Comparison of ENCODE assay signal across 27 cellular contexts in genomic region chr6:24064832-24065231, GRCh38.
"Had no signal": no experiment of that assay in that cellular context is flagged by ENCODE, and none has a peak within 500 bp of the region (broad histone marks: within the 10 kb centered on the region; RNA-seq: fewer than 3 reads in every experiment).

No MANE protein-coding gene starts in this region.

- H3K9me3 ChIP-seq: adrenal gland, colonic mucosa had no signal

- H3K27ac ChIP-seq: adrenal gland, colonic mucosa, VCaP had no signal

- H3K4me3 Mint-ChIP-seq: activated CD8-positive, alpha-beta T cell treated with anti-CD3 and anti-CD28 coated beads for 36 hours; activated naive CD4-positive, alpha-beta T cell treated with anti-CD3 and anti-CD28 coated beads for 36 hours; activated naive CD4-positive, alpha-beta T cell treated with anti-CD3 and anti-CD28 coated beads, Interleukin-2, amount 50 U/mL, for 24 hours; activated naive CD8-positive, alpha-beta T cell treated with anti-CD3 and anti-CD28 coated beads for 36 hours; activated naive CD8-positive, alpha-beta T cell treated with anti-CD3 and anti-CD28 coated beads, Interleukin-2, amount 50 U/mL, for 24 hours; activated T-helper 1 cell treated with anti-CD3 and anti-CD28 coated beads, Interleukin-12 subunit alpha, Interleukin-12 subunit beta, Interleukin-2, Interleukin-4 antibody, amounts not matched to agents 30 ng/mL and 10 ng/mL and 1 ng/mL, durations not matched to agents 14 hours and 24 hours and 36 hours; T-cell; T-helper 1 cell treated with Interleukin-12 subunit alpha and Interleukin-12 subunit beta and Interleukin-4 antibody, amounts not matched to agents 30 μg/mL and 1 μg/mL, for 36 hours; WTC11 had no signal

- H3K27me3 ChIP-seq: adrenal gland, colonic mucosa had no signal

- H3K9me3 Mint-ChIP-seq: activated CD8-positive, alpha-beta T cell treated with anti-CD3 and anti-CD28 coated beads for 36 hours; activated naive CD4-positive, alpha-beta T cell treated with anti-CD3 and anti-CD28 coated beads, Interleukin-2, amount 50 U/mL, for 24 hours; activated naive CD8-positive, alpha-beta T cell treated with anti-CD3 and anti-CD28 coated beads for 36 hours; activated T-helper 1 cell treated with anti-CD3 and anti-CD28 coated beads, Interleukin-12 subunit alpha, Interleukin-12 subunit beta, Interleukin-2, Interleukin-4 antibody, amounts not matched to agents 30 ng/mL and 10 ng/mL and 1 ng/mL, durations not matched to agents 14 hours and 24 hours and 36 hours; activated T-helper 2 cell treated with anti-CD3 and anti-CD28 coated beads, Interferon-gamma antibody, Interleukin-2, Interleukin-4, amounts not matched to agents 10 μg/mL and 5 μg/mL and 100 μg/mL, durations not matched to agents 14 hours and 24 hours and 36 hours; T-helper 1 cell treated with Interleukin-12 subunit alpha and Interleukin-12 subunit beta and Interleukin-4 antibody, amounts not matched to agents 30 μg/mL and 1 μg/mL, for 36 hours; WTC11 had no signal

- H3K4me1 Mint-ChIP-seq: activated naive CD4-positive, alpha-beta T cell treated with anti-CD3 and anti-CD28 coated beads, Interleukin-2, amount 50 U/mL, for 24 hours; activated naive CD8-positive, alpha-beta T cell treated with anti-CD3 and anti-CD28 coated beads for 36 hours; activated naive CD8-positive, alpha-beta T cell treated with anti-CD3 and anti-CD28 coated beads, Interleukin-2, amount 50 U/mL, for 24 hours; T-cell; WTC11 had no signal

- H3K36me3 ChIP-seq: adrenal gland, colonic mucosa had no signal

- ATAC-seq: activated CD8-positive, alpha-beta T cell treated with anti-CD3 and anti-CD28 coated beads for 36 hours; activated naive CD8-positive, alpha-beta T cell treated with anti-CD3 and anti-CD28 coated beads, Interleukin-2, amount 50 U/mL, for 24 hours; esophagus mucosa; T-cell had no signal

- H3K4me1 ChIP-seq: adrenal gland, colonic mucosa had no signal

- DNase-seq: activated CD4-positive, alpha-beta T cell treated with anti-CD3 and anti-CD28 coated beads for 1 hour; activated CD4-positive, alpha-beta T cell treated with anti-CD3 and anti-CD28 coated beads for 4 hours; activated CD4-positive, alpha-beta T cell treated with anti-CD3 and anti-CD28 coated beads, Interleukin-2, amount 50 U/mL, for 1 hour; activated CD4-positive, alpha-beta T cell treated with anti-CD3 and anti-CD28 coated beads, Interleukin-2, amount 50 U/mL, for 48 hours; activated CD8-positive, alpha-beta memory T cell treated with anti-CD3 and anti-CD28 coated beads for 24 hours; activated CD8-positive, alpha-beta memory T cell treated with anti-CD3 and anti-CD28 coated beads, Interleukin-2, amount 50 U/mL, for 4 hours; activated CD8-positive, alpha-beta T cell treated with anti-CD3 and anti-CD28 coated beads for 36 hours; activated effector memory CD4-positive, alpha-beta T cell treated with anti-CD3 and anti-CD28 coated beads, Interleukin-2, amount 50 U/mL, for 16 hours; activated naive CD4-positive, alpha-beta T cell treated with anti-CD3 and anti-CD28 coated beads for 36 hours; activated naive CD8-positive, alpha-beta T cell treated with anti-CD3 and anti-CD28 coated beads for 36 hours; activated naive CD8-positive, alpha-beta T cell treated with anti-CD3 and anti-CD28 coated beads, Interleukin-2, amount 50 U/mL, for 24 hours; activated T-cell treated with anti-CD3 and anti-CD28 coated beads, Interleukin-2, amount 50 U/mL, for 1 hour; activated T-cell treated with anti-CD3 and anti-CD28 coated beads, Interleukin-2, amount 50 U/mL, for 48 hours; adrenal gland; cerebellar nuclear complex; colonic mucosa; effector CD8-positive, alpha-beta T cell; foreskin fibroblast; T-cell; T-helper 9 cell had no signal

- H3K4me3 ChIP-seq: adrenal gland, colonic mucosa had no signal

- H3K36me3 Mint-ChIP-seq: activated naive CD4-positive, alpha-beta T cell treated with anti-CD3 and anti-CD28 coated beads, Interleukin-2, amount 50 U/mL, for 24 hours; activated naive CD8-positive, alpha-beta T cell treated with anti-CD3 and anti-CD28 coated beads for 36 hours; T-cell; WTC11 had no signal

- H3K27me3 Mint-ChIP-seq: activated CD8-positive, alpha-beta T cell treated with anti-CD3 and anti-CD28 coated beads for 36 hours; activated naive CD4-positive, alpha-beta T cell treated with anti-CD3 and anti-CD28 coated beads, Interleukin-2, amount 50 U/mL, for 24 hours; activated naive CD8-positive, alpha-beta T cell treated with anti-CD3 and anti-CD28 coated beads, Interleukin-2, amount 50 U/mL, for 24 hours had no signal

- H3K27ac Mint-ChIP-seq: activated CD8-positive, alpha-beta T cell treated with anti-CD3 and anti-CD28 coated beads for 36 hours; activated naive CD4-positive, alpha-beta T cell treated with anti-CD3 and anti-CD28 coated beads for 36 hours; activated naive CD4-positive, alpha-beta T cell treated with anti-CD3 and anti-CD28 coated beads, Interleukin-2, amount 50 U/mL, for 24 hours; activated naive CD8-positive, alpha-beta T cell treated with anti-CD3 and anti-CD28 coated beads for 36 hours; activated naive CD8-positive, alpha-beta T cell treated with anti-CD3 and anti-CD28 coated beads, Interleukin-2, amount 50 U/mL, for 24 hours; activated T-helper 1 cell treated with anti-CD3 and anti-CD28 coated beads, Interleukin-12 subunit alpha, Interleukin-12 subunit beta, Interleukin-2, Interleukin-4 antibody, amounts not matched to agents 30 ng/mL and 10 ng/mL and 1 ng/mL, durations not matched to agents 14 hours and 24 hours and 36 hours; activated T-helper 2 cell treated with anti-CD3 and anti-CD28 coated beads, Interferon-gamma antibody, Interleukin-2, Interleukin-4, amounts not matched to agents 10 μg/mL and 5 μg/mL and 100 μg/mL, durations not matched to agents 14 hours and 24 hours and 36 hours; T-cell; T-helper 1 cell treated with Interleukin-12 subunit alpha and Interleukin-12 subunit beta and Interleukin-4 antibody, amounts not matched to agents 30 μg/mL and 1 μg/mL, for 36 hours; WTC11 had no signal
